In genomic region chr19:40425450-40426287, GRCh38 we compare ENCODE assay signal across 8 cellular contexts. TPM values are rescaled to one million over a fixed set of nuclear protein-coding genes. Genes with fewer than 3 reads are reported as not detected.
DNase-seq lines count a peak whose midpoint lies in the region; ATAC-seq, FAIRE-seq and TF ChIP-seq lines count a peak whose summit lies in the region.

Gene SERTAD1 (minus strand): TSS chr19:40425992. CDS start chr19:40423546, 2,446 bp downstream.

- peak within 1 kb of the TSS; percentile 58 to 98 (median 91) for H3K4me3 ChIP-seq in heart left ventricle

- WGBS in heart left ventricle, 4 donors: 0 to 1% (median 0%) methylated on average over 22 to 75 of the region's 75 CpGs

- ATAC-seq in HG02852 (IDR thresholded peaks at IDR 0.05; ENCODE audit: unreplicated experiment) (peak; percentile 83), heart left ventricle (peak; percentile 91 to 97 (median 94))

- peak in 11 of 12 donors; percentile 69 to 95 (median 81) for TF ChIP-seq CTCF in heart left ventricle (IDR thresholded peaks at IDR 0.05)

- no peaks in the 10 kb centered on the region for H3K9me3 ChIP-seq in heart left ventricle

- peak within 1 kb of the TSS; percentile 92 to 100 (median 99) for H3K27ac ChIP-seq in heart left ventricle

- peaks cover 0 to 44% (median 32%) of the 10 kb centered on the region in 12 donors for H3K4me1 ChIP-seq in heart left ventricle

- peaks cover 3 to 24% (median 16%) of the 10 kb centered on the region in 9 donors for H3K36me3 ChIP-seq in heart left ventricle

- peak; percentile 97 for TF ChIP-seq POLR2A in GM12892 (IDR thresholded peaks at IDR 0.05; ENCODE audit: low read depth, low read length)
- TF ChIP-seq POLR2A in heart left ventricle (IDR thresholded peaks at IDR 0.05): peak; percentile 89 to 100

- peak; percentile 95 for FAIRE-seq in GM12892 (lab: Jason Lieb, UNC)

- intact Hi-C loops in heart left ventricle (cut with DNase I): loop anchor here in 4 of 10 donors (1.0 to 10.0 kb wide), 6 partner anchors 17 to 379 kb away; partner anchors contain the start of genes BLVRB (in 2 of the 4), C19orf47 (in 1 of the 4), PLD3 (in 1 of the 4) and SERTAD3 (in 1 of the 4)
- intact Hi-C loops in posterior vena cava (cut with DNase I): no loop called here

- DNase-seq in GM12892 (ENCODE audit: insufficient read length) (peak; percentile 99), NCI-H146 (lab: John Stamatoyannopoulos, UW) (peak; percentile 98), T-helper 1 cell (peak; percentile 100), amniotic epithelial cell (ENCODE audit: low read depth) (peak; percentile 98), heart left ventricle (peak; percentile 100), posterior vena cava (ENCODE audit: low spot score) (peak; percentile 100), ureter (ENCODE audit: low spot score) (peak; percentile 100)

- H3K27me3 ChIP-seq in heart left ventricle: no peaks in the 10 kb centered on the region

RNA-seq across cellular contexts. Expression of gene SERTAD1, which starts in this region (rescaled TPM):
- polyA plus RNA-seq in GM12892 (2012; ENCODE audit: missing spikeins): 3.2 TPM
- total RNA-seq in heart left ventricle: 10 to 100 TPM in 6 of 9 donors, 1 to 10 TPM in 3; 7.6 to 28.0 (median 11.5) TPM
- polyA plus RNA-seq in heart left ventricle: 10 to 100 TPM; 10.2 to 40.2 TPM
- 10 to 100 TPM; 12.2 to 16.2 TPM for total RNA-seq in posterior vena cava
- 8.9 TPM for total RNA-seq in ureter

Comparison
In these comparisons a context has a peak if more than half of its experiments do, and no peak if none do; other contexts are left out.
1. Peak in every context shown above with its lines: DNase-seq, ATAC-seq, H3K4me3 ChIP-seq and H3K27ac ChIP-seq.